Comparison of ENCODE assay signal across 8 cellular contexts in genomic region chr1:155093938-155094621, GRCh38. TPM values are rescaled to one million over a fixed set of nuclear protein-coding genes. Genes with fewer than 3 reads are reported as not detected.
DNase-seq lines count a peak whose midpoint lies in the region; ATAC-seq and TF ChIP-seq lines count a peak whose summit lies in the region.

No MANE protein-coding gene starts in this region.

- peaks cover 17 to 23% (median 19%) of the 10 kb centered on the region in 3 donors for H3K4me1 ChIP-seq in skeletal muscle tissue (ENCODE audit: control insufficient read depth in 3 of 3, insufficient read depth in 3 of 3, low read length in 3 of 3)

- peaks cover 0 to 4% (median 0%) of the 10 kb centered on the region in 3 donors for H3K27me3 ChIP-seq in skeletal muscle tissue (ENCODE audit: control insufficient read depth in 3 of 3, insufficient read depth in 3 of 3, low read length in 3 of 3)

- H3K27ac ChIP-seq in VCaP (peak overlapping the region; percentile 34; the same call in 1 of the 2 replicates), skeletal muscle tissue (ENCODE audit: low read depth, low read length) (no peak overlapping the region)

- peak; percentile 72 for TF ChIP-seq CTCF in VCaP (conservative IDR thresholded peaks at IDR 0.05)

- H3K36me3 ChIP-seq in skeletal muscle tissue (ENCODE audit: control insufficient read depth in 3 of 3, insufficient read depth in 3 of 3, low read length in 3 of 3), result no peaks in the 10 kb centered on the region

- H3K9ac ChIP-seq in skeletal muscle tissue (ENCODE audit: low read depth in 1 of 3, low read length in 3 of 3), result peak overlapping the region in 2 of 3 donors; percentile 1 to 45

- DNase-seq in GM04504 (ENCODE audit: low read depth) (peak; percentile 19), NCI-H2081 treated with DMSO at 0.1 percent for 48 hours (lab: John Stamatoyannopoulos, UW) (peak; percentile 23), left ventricle myocardium superior (no peak)

- ATAC-seq in left ventricle myocardium superior (peak; percentile 65), HG03159 (IDR thresholded peaks at IDR 0.05; ENCODE audit: unreplicated experiment) (no peak), HG02870 (IDR thresholded peaks at IDR 0.05; ENCODE audit: unreplicated experiment) (no peak), HG03521 (IDR thresholded peaks at IDR 0.05; ENCODE audit: unreplicated experiment) (no peak)

- H3K9me3 ChIP-seq in skeletal muscle tissue (ENCODE audit: control insufficient read depth in 3 of 3, low read length in 3 of 3), result no peaks in the 10 kb centered on the region

- peak overlapping the region in 1 of 3 donors; percentile 22 for H3K4me3 ChIP-seq in skeletal muscle tissue (ENCODE audit: low read length in 3 of 3)

- intact Hi-C loops in left ventricle myocardium superior (cut with micrococcal nuclease), result no loop called here

RNA-seq across cellular contexts. Expression of gene EFNA3, which starts 15.4 kb away (rescaled TPM):
- 1.1 TPM for total RNA-seq in left ventricle myocardium superior
- total RNA-seq in skeletal muscle tissue, result 0.52 TPM

RNA-seq across cellular contexts. Expression of gene EFNA4, which starts 30.5 kb away (rescaled TPM):
- total RNA-seq in left ventricle myocardium superior, result 2.3 TPM
- total RNA-seq in skeletal muscle tissue, result 3.7 TPM

RNA-seq across cellular contexts. Expression of gene EFNA1, which starts 33.6 kb away (rescaled TPM):
- total RNA-seq in left ventricle myocardium superior (51.0 TPM), skeletal muscle tissue (13.0 TPM)

RNA-seq across cellular contexts. Expression of gene SLC50A1, which starts 41.6 kb away (rescaled TPM):
- 8.8 TPM for total RNA-seq in left ventricle myocardium superior
- total RNA-seq in skeletal muscle tissue, result 19.8 TPM

RNA-seq across cellular contexts. Expression of gene ADAM15, which starts 43.0 kb away (rescaled TPM):
- total RNA-seq in left ventricle myocardium superior, result 84.2 TPM
- 33.9 TPM for total RNA-seq in skeletal muscle tissue
